ENCODE assay signal across 1 cellular context in genomic region chr6:31510007-31510406, GRCh38.
TF ChIP-seq lines count a peak whose summit lies in the region.

No MANE protein-coding gene starts in this region.

TF ChIP-seq in endothelial cell of umbilical vein, 7 proteins besides CTCF, POLR2A, EP300 and RAD21:
- TF ChIP-seq, protein P1, sequence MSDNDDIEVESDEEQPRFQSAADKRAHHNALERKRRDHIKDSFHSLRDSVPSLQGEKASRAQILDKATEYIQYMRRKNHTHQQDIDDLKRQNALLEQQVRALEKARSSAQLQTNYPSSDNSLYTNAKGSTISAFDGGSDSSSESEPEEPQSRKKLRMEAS (IDR thresholded peaks at IDR 0.05; ENCODE audit: insufficient read depth, insufficient read length), result no peak
- TF ChIP-seq JUN (IDR thresholded peaks at IDR 0.05; ENCODE audit: borderline replicate concordance, insufficient read depth, insufficient read length, low read depth) (no peak), GATA2 (IDR thresholded peaks at IDR 0.05; ENCODE audit: insufficient read depth, insufficient read length, low read depth, low read length) (peak; percentile 45), MYC (IDR thresholded peaks at IDR 0.05; ENCODE audit: low read depth, low read length) (no peak), POLR2AphosphoS5 (IDR thresholded peaks at IDR 0.05; ENCODE audit: insufficient read depth, low read depth, low read length) (no peak)
